ENCODE assay signal across 8 cellular contexts in genomic region chr10:92689663-92690210, GRCh38.
DNase-seq lines count a peak whose midpoint lies in the region; ATAC-seq and FAIRE-seq lines count a peak whose summit lies in the region.

Gene HHEX, plus strand, starts transcription at chr10:92689955. Its CDS starts 32 bp downstream, at chr10:92689987.

- peak; percentile 94 for DNase-seq in CD1c-positive myeloid dendritic cell (ENCODE audit: extremely low spot score)
- DNase-seq in HUDEP-2 (lab: John Stamatoyannopoulos, UW; ENCODE audit: unreplicated experiment in 76 of 76): peak in 69 of 76 experiments; percentile 13 to 78 (median 58)
- peak in 3 of 5 donors; percentile 23 to 45 (median 24) for DNase-seq in T-helper 1 cell
- peak; percentile 47 for DNase-seq in stimulated activated CD8-positive, alpha-beta memory T cell treated with anti-CD3 and anti-CD28 coated beads, Interleukin-4, amount 100 ng/mL, for 48 hours
- no peak for DNase-seq in GM19239 (ENCODE audit: insufficient read length, low spot score)

- ATAC-seq in GM19025 (IDR thresholded peaks at IDR 0.05; ENCODE audit: low read depth, unreplicated experiment): peak; percentile 70

- FAIRE-seq in GM19239 (lab: Jason Lieb, UNC): no peak

- H3K27ac ChIP-seq in cingulate gyrus (ENCODE audit: low read depth, low read length) (peak within 1 kb of the TSS; percentile 75), layer of hippocampus (ENCODE audit: low read depth, low read length) (peak within 1 kb of the TSS; percentile 83)

- peaks cover 14% of the 10 kb centered on the region for H3K27me3 ChIP-seq in layer of hippocampus (ENCODE audit: control insufficient read depth, insufficient read depth, low read length)
